ENCODE assay signal across 19 cellular contexts in the genomic region with DNA sequence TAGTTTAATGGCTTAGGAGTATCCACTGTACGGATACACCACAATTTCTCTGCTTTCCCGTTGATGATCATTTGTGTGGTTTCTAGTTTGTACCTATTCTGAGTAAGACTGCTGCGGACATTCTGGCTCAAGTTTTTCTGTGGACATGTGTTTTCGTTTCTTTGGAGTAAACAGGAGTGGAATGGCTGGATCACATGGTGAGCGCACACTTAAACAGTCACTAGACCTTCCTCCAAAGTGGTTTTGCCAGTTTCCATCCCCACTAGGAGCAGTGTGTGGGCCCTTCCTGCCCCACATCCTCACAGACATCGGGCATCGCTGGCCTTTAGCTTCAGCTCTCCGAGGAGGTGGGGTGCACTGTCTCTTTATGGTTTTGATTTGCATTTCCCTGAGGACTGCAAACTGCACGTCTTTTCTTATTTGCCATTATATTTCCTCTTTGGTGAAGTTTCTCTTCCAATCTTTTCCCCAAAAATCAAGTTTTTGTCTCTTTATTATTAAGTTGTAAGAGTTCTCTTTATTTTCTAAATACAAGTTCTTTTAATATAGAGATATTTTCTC.
DNase-seq lines count a peak whose midpoint lies in the region; ATAC-seq, FAIRE-seq and TF ChIP-seq lines count a peak whose summit lies in the region.
"Had no signal": no experiment of that assay in that cellular context is flagged by ENCODE, and none has a peak within 500 bp of the region (broad histone marks: within the 10 kb centered on the region; RNA-seq: fewer than 3 reads in every experiment).

No MANE protein-coding gene starts in this region.

- no peaks in the 10 kb centered on the region for H3F3A ChIP-seq in PC-3 (ENCODE audit: low read length, unreplicated experiment)

- TSS peak; percentile 3 for BruUV-seq in PC-3 (replicated peaks; lab: Mats Ljungman, UMichigan)

- no peak overlapping the region for H2AFZ ChIP-seq in PC-3 (ENCODE audit: low read length)
- H2AFZ ChIP-seq: PC-9 had no signal

- H3K79me2 ChIP-seq in PC-3 (ENCODE audit: low read length): no peaks in the 10 kb centered on the region

- H3K9ac ChIP-seq in PC-3 (ENCODE audit: low read length): no peak overlapping the region

- no peaks in the 10 kb centered on the region for H4K20me1 ChIP-seq in PC-3 (ENCODE audit: low read length)

- ATAC-seq in PC-3: no peak
- ATAC-seq: natural killer cell treated with Interleukin-12 subunit alpha and Interleukin-12 subunit beta and Interleukin-15 and Interleukin-18, amount 100 ng/mL, for 72 hours; stimulated activated memory B cell treated with anti-CD40 and anti-IgM and Interleukin-4, amounts not matched to agents 10 μg/mL and 1 μg/mL and 100 μg/mL, for 72 hours had no signal

- H3K4me2 ChIP-seq in PC-3 (ENCODE audit: low read length): no peak overlapping the region
- H3K4me2 ChIP-seq: PC-9 had no signal

- TF ChIP-seq EP300 in sigmoid colon (IDR thresholded peaks at IDR 0.05): no peak

- no peak for FAIRE-seq in H54 (lab: Jason Lieb, UNC)
- FAIRE-seq: urothelium cell line had no signal

- 83 to 87% methylated on average over 9 of the region's 9 CpGs for WGBS in sigmoid colon, 2 donors

- DNase-seq in EH (ENCODE audit: low read depth) (peak; percentile 60), PC-3 (no peak), fibroblast of villous mesenchyme (ENCODE audit: low read depth) (peak; percentile 43), sigmoid colon (peak; percentile 26), GF-D8 (lab: John Stamatoyannopoulos, UW) (no peak), H54 (ENCODE audit: insufficient read length, low spot score) (no peak), Kasumi-1 (lab: John Stamatoyannopoulos, UW) (no peak)
- DNase-seq: aorta, EL, NCI-H1092 treated with DMSO at 0.1 percent for 48 hours, NCI-H345, PC-9, WERI-Rb-1 had no signal

- peaks cover 2% of the 10 kb centered on the region; the same call in 1 of the 2 replicates for H3K36me3 ChIP-seq in PC-3 (ENCODE audit: low read depth, low read length)
- peaks cover 0 to 8% (median 0%) of the 10 kb centered on the region in 4 donors for H3K36me3 ChIP-seq in sigmoid colon
- H3K36me3 ChIP-seq: HAP-1, right lobe of liver had no signal

- H3K4me1 ChIP-seq in PC-3 (ENCODE audit: insufficient read depth, low read length) (no peaks in the 10 kb centered on the region), sigmoid colon (peaks cover 0 to 14% (median 10%) of the 10 kb centered on the region in 4 donors)
- H3K4me1 ChIP-seq: HAP-1 had no signal

- no peaks in the 10 kb centered on the region for H3K27me3 ChIP-seq in PC-3 (ENCODE audit: low read length)
- no peaks in the 10 kb centered on the region for H3K27me3 ChIP-seq in sigmoid colon
- H3K27me3 ChIP-seq: esophagus muscularis mucosa, right lobe of liver had no signal

- no peak overlapping the region for H3K27ac ChIP-seq in PC-3 (ENCODE audit: low read length)
- H3K27ac ChIP-seq in sigmoid colon: no peak overlapping the region
- H3K27ac ChIP-seq: esophagus muscularis mucosa, PC-9, right lobe of liver, WERI-Rb-1 had no signal

- TF ChIP-seq CTCF in PC-3 (conservative IDR thresholded peaks at IDR 0.05; ENCODE audit: low read depth, low read length) (no peak), fibroblast of villous mesenchyme (IDR thresholded peaks at IDR 0.05; ENCODE audit: insufficient read depth, low read depth, low read length) (no peak), sigmoid colon (IDR thresholded peaks at IDR 0.05) (no peak)

- TF ChIP-seq POLR2A in sigmoid colon (IDR thresholded peaks at IDR 0.05) (no peak), H54 (IDR thresholded peaks at IDR 0.05; ENCODE audit: low read depth, low read length) (no peak)

- H3K9me3 ChIP-seq in PC-3 (ENCODE audit: low read length): no peaks in the 10 kb centered on the region
- H3K9me3 ChIP-seq in sigmoid colon: no peaks in the 10 kb centered on the region
- H3K9me3 ChIP-seq: esophagus muscularis mucosa, HAP-1 had no signal

- POLR2A ChIA-PET in PC-3 (lab: Charles Lee; ENCODE audit: unreplicated experiment): no interaction called here

- CTCF ChIA-PET in PC-3 (lab: Charles Lee): no interaction called here

- H3K4me3 ChIP-seq in PC-3 (ENCODE audit: low read length) (no peak overlapping the region), fibroblast of villous mesenchyme (ENCODE audit: low read depth, low read length) (no peak overlapping the region), sigmoid colon (no peak overlapping the region)
- H3K4me3 ChIP-seq: esophagus muscularis mucosa, HAP-1, PC-9, right lobe of liver had no signal

- intact Hi-C loops in PC-3 (cut with micrococcal nuclease) (no loop called here), sigmoid colon (cut with DNase I) (no loop called here)

- no peaks in the 10 kb centered on the region for H3K9me2 ChIP-seq in PC-3 (replicated peaks; ENCODE audit: low read length)

Comparison
In these comparisons a context has a peak if more than half of its experiments do, and no peak if none do; other contexts are left out.
1. DNase-seq: peak in EH (single experiment), fibroblast of villous mesenchyme (single experiment) and sigmoid colon (single experiment); none in PC-3 (single experiment), GF-D8 (single experiment), H54 (single experiment) and Kasumi-1 (0 of 2).